13 cellular contexts compared by ENCODE assay signal in genomic region chr15:74798388-74799254, GRCh38. TPM values are rescaled to one million over a fixed set of nuclear protein-coding genes. Genes with fewer than 3 reads are reported as not detected.
A peak's percentile ranks its signal among the peaks of the same experiment; 100 is the strongest.
DNase-seq lines count a peak whose midpoint lies in the region; ATAC-seq and TF ChIP-seq lines count a peak whose summit lies in the region.
"Had no signal": no experiment of that assay in that cellular context is flagged by ENCODE, and none has a peak within 500 bp of the region (broad histone marks: within the 10 kb centered on the region; RNA-seq: fewer than 3 reads in every experiment).

No MANE protein-coding gene starts in this region.

- TF ChIP-seq POLR2A in stomach (IDR thresholded peaks at IDR 0.05), result no peak

- peaks cover 37 to 72% (median 56%) of the 10 kb centered on the region in 4 donors for H3K36me3 ChIP-seq in stomach

- TF ChIP-seq CTCF in activated B cell treated with CpG ODN at 0.5 μM for 24 hours (IDR thresholded peaks at IDR 0.05), result no peak
- peak in 3 of 7 experiments; percentile 20 to 53 (median 39) for TF ChIP-seq CTCF in stomach (IDR thresholded peaks at IDR 0.05)

- peak overlapping the region; percentile 81 for H3K27ac Mint-ChIP-seq in activated naive CD4-positive, alpha-beta T cell treated with anti-CD3 and anti-CD28 coated beads, Interleukin-2, amount 10 ng/mL, durations not matched to agents 7 days and 5 days
- peak overlapping the region; percentile 89 for H3K27ac Mint-ChIP-seq in activated B cell treated with CpG ODN at 0.5 μM for 24 hours

- H3K27me3 ChIP-seq in stomach, result no peaks in the 10 kb centered on the region

- no peaks in the 10 kb centered on the region for H3K9me3 ChIP-seq in stomach

- H3K36me3 Mint-ChIP-seq in activated naive CD4-positive, alpha-beta T cell treated with anti-CD3 and anti-CD28 coated beads, Interleukin-2, amount 10 ng/mL, durations not matched to agents 7 days and 5 days, result peaks cover 50% of the 10 kb centered on the region
- H3K36me3 Mint-ChIP-seq in activated B cell treated with CpG ODN at 0.5 μM for 24 hours (ENCODE audit: low read depth), result peaks cover 79% of the 10 kb centered on the region

- no peaks in the 10 kb centered on the region for H3K27me3 Mint-ChIP-seq in activated naive CD4-positive, alpha-beta T cell treated with anti-CD3 and anti-CD28 coated beads, Interleukin-2, amount 10 ng/mL, durations not matched to agents 7 days and 5 days
- no peaks in the 10 kb centered on the region for H3K27me3 Mint-ChIP-seq in activated B cell treated with CpG ODN at 0.5 μM for 24 hours

- 52 to 65% (median 59%) methylated on average over 22 to 25 of the region's 25 CpGs for WGBS in stomach, 5 donors

- CTCF ChIA-PET in activated naive CD4-positive, alpha-beta T cell treated with anti-CD3 and anti-CD28 coated beads, Interleukin-2, amount 10 ng/mL, durations not matched to agents 7 days and 5 days (lab: Charles Lee), result interaction anchor here (0.9 to 15.9 kb wide), 12 partner anchors 7 to 165 kb away, joined by 3 to 880 read pairs (median 4); partner anchors contain the start of gene CSK
- CTCF ChIA-PET in activated B cell treated with CpG ODN at 0.5 μM for 24 hours (lab: Charles Lee), result interaction anchor here (0.8 to 26.2 kb wide), 10 partner anchors 10 to 372 kb away, joined by 3 to 1146 read pairs (median 6); partner anchors contain the start of gene CSK

- POLR2A ChIA-PET in activated B cell treated with CpG ODN at 0.5 μM for 24 hours (lab: Charles Lee), result interaction anchor here (1.0 to 32.5 kb wide), 6 partner anchors 9 to 414 kb away, joined by 3 to 2569 read pairs (median 4); partner anchors contain the start of genes COX5A, CSK and ULK3

- intact Hi-C loops in activated B cell treated with CpG ODN at 0.5 μM for 24 hours (cut with micrococcal nuclease) (no loop called here), left ventricle myocardium superior (cut with micrococcal nuclease) (no loop called here), stomach (cut with DNase I; ENCODE audit: low total_unique reads) (no loop called here)

- no peak for TF ChIP-seq EP300 in stomach (IDR thresholded peaks at IDR 0.05)

- H3K4me3 Mint-ChIP-seq in activated naive CD4-positive, alpha-beta T cell treated with anti-CD3 and anti-CD28 coated beads, Interleukin-2, amount 10 ng/mL, durations not matched to agents 7 days and 5 days, result no peak overlapping the region
- H3K4me3 Mint-ChIP-seq in activated B cell treated with CpG ODN at 0.5 μM for 24 hours, result peak overlapping the region; percentile 56

- no peak for ATAC-seq in activated B cell treated with CpG ODN at 0.5 μM for 24 hours (ENCODE audit: low read depth)
- ATAC-seq in left ventricle myocardium superior, result peak; percentile 78

- H3K4me1 ChIP-seq in stomach, result peaks cover 18 to 67% (median 50%) of the 10 kb centered on the region in 4 donors

- H3K4me1 Mint-ChIP-seq in activated naive CD4-positive, alpha-beta T cell treated with anti-CD3 and anti-CD28 coated beads, Interleukin-2, amount 10 ng/mL, durations not matched to agents 7 days and 5 days, result peaks cover 61% of the 10 kb centered on the region
- H3K4me1 Mint-ChIP-seq in activated B cell treated with CpG ODN at 0.5 μM for 24 hours, result peaks cover 72% of the 10 kb centered on the region

- H3K9me3 Mint-ChIP-seq in activated naive CD4-positive, alpha-beta T cell treated with anti-CD3 and anti-CD28 coated beads, Interleukin-2, amount 10 ng/mL, durations not matched to agents 7 days and 5 days, result no peaks in the 10 kb centered on the region
- no peaks in the 10 kb centered on the region for H3K9me3 Mint-ChIP-seq in activated B cell treated with CpG ODN at 0.5 μM for 24 hours

- no peak for DNase-seq in activated naive CD4-positive, alpha-beta T cell treated with anti-CD3 and anti-CD28 coated beads, Interleukin-2, amount 10 ng/mL, durations not matched to agents 7 days and 5 days
- DNase-seq in activated naive CD4-positive, alpha-beta T cell treated with Interleukin-2 at 50 U/mL for 16 hours, result no peak
- no peak for DNase-seq in activated B cell treated with CpG ODN at 0.5 μM for 24 hours
- peak; percentile 83 for DNase-seq in left ventricle myocardium superior
- DNase-seq in stomach, result peak; percentile 88
- no peak for DNase-seq in putamen (ENCODE audit: low spot score)
- no peak for DNase-seq in NCI-H1105 (lab: John Stamatoyannopoulos, UW)
- DNase-seq in activated CD4-positive, alpha-beta T cell treated with anti-CD3 and anti-CD28 coated beads, Interleukin-2, amount 50 U/mL, for 48 hours, result no peak
- DNase-seq: anterior cingulate cortex, NCI-H2227 treated with DMSO at 0.1 percent for 48 hours had no signal

- H3K4me3 ChIP-seq in stomach, result no peak overlapping the region

- peak overlapping the region in 4 of 5 donors; percentile 29 to 76 (median 67) for H3K27ac ChIP-seq in stomach

RNA-seq across cellular contexts. Expression of gene LMAN1L, which starts 14.0 kb away (rescaled TPM):
- total RNA-seq in activated B cell treated with CpG ODN at 0.5 μM for 24 hours (1.0 and 2.2 TPM in 2 replicates), left ventricle myocardium superior (23.5 TPM), stomach (10 to 100 TPM in 1 of 5 donors, 1 to 10 TPM in 1, not detected in 3; 5.9 to 83.5 TPM)
- not detected for polyA plus RNA-seq in stomach
- total RNA-seq: fibroblast of villous mesenchyme, myocyte had no signal

RNA-seq across cellular contexts. Expression of gene CSK, which starts 16.7 kb away (rescaled TPM):
- 540 and 557 TPM in 2 replicates for total RNA-seq in activated B cell treated with CpG ODN at 0.5 μM for 24 hours
- total RNA-seq in left ventricle myocardium superior, result 45.8 TPM
- total RNA-seq in stomach, result 10 to 100 TPM; 15.2 to 61.0 (median 20.7) TPM
- 10 to 100 TPM; 21.8 to 33.4 (median 26.2) TPM for polyA plus RNA-seq in stomach

RNA-seq across cellular contexts. Expression of gene CPLX3, which starts 27.8 kb away (rescaled TPM):
- 0.20 and 0.22 TPM in 2 replicates for total RNA-seq in activated B cell treated with CpG ODN at 0.5 μM for 24 hours
- total RNA-seq in left ventricle myocardium superior, result 4.1 TPM
- total RNA-seq in stomach, result 10 to 100 TPM in 2 of 5 donors, not detected in 3; 37.5 to 57.8 TPM
- polyA plus RNA-seq in stomach, result 1 to 10 TPM in 1 of 3 donors, under 1 TPM in 1, not detected in 1; 0.61 to 1.4 TPM
- total RNA-seq: fibroblast of villous mesenchyme, myocyte had no signal

RNA-seq across cellular contexts. Expression of gene ULK3, which starts 44.3 kb away (rescaled TPM):
- total RNA-seq in activated B cell treated with CpG ODN at 0.5 μM for 24 hours, result 43.6 and 52.1 TPM in 2 replicates
- 47.5 TPM for total RNA-seq in left ventricle myocardium superior
- 100 to 1,000 TPM in 2 of 5 donors, 10 to 100 TPM in 3; 25.0 to 251 (median 50.7) TPM for total RNA-seq in stomach
- polyA plus RNA-seq in stomach, result 10 to 100 TPM; 19.4 to 42.4 (median 24.0) TPM

RNA-seq across cellular contexts. Expression of gene CYP1A2, which starts 50.0 kb away (rescaled TPM):
- total RNA-seq in activated B cell treated with CpG ODN at 0.5 μM for 24 hours (0.16 TPM in 1 of 2 replicates, not detected in the other), left ventricle myocardium superior (not detected), stomach (not detected)
- polyA plus RNA-seq in stomach, result not detected
- total RNA-seq: fibroblast of villous mesenchyme, HT1080, myocyte had no signal

Comparison
In these comparisons a context has a peak if more than half of its experiments do, and no peak if none do; other contexts are left out.
1. DNase-seq: peak in left ventricle myocardium superior (single experiment) and stomach (single experiment); none in activated naive CD4-positive, alpha-beta T cell treated with anti-CD3 and anti-CD28 coated beads, Interleukin-2, amount 10 ng/mL, durations not matched to agents 7 days and 5 days (single experiment), activated naive CD4-positive, alpha-beta T cell treated with Interleukin-2 at 50 U/mL for 16 hours (single experiment), activated B cell treated with CpG ODN at 0.5 μM for 24 hours (single experiment), putamen (single experiment), NCI-H1105 (single experiment) and activated CD4-positive, alpha-beta T cell treated with anti-CD3 and anti-CD28 coated beads, Interleukin-2, amount 50 U/mL, for 48 hours (0 of 2).